ENCODE assay signal across 8 cellular contexts in genomic region chr14:106691601-106692291, GRCh38.
DNase-seq lines count a peak whose midpoint lies in the region; ATAC-seq, FAIRE-seq and TF ChIP-seq lines count a peak whose summit lies in the region.

No MANE protein-coding gene starts in this region.

- H3K9me3 ChIP-seq in IMR-90 (ENCODE audit: control insufficient read depth, insufficient read depth, low read length), result peaks cover 11% of the 10 kb centered on the region; the same call in 1 of the 2 replicates
- H3K9me3 ChIP-seq in kidney (ENCODE audit: control insufficient read depth in 1 of 2, low read length in 2 of 2), result no peaks in the 10 kb centered on the region
- no peaks in the 10 kb centered on the region for H3K9me3 ChIP-seq in upper lobe of left lung

- TF ChIP-seq EP300 in upper lobe of left lung (IDR thresholded peaks at IDR 0.05), result no peak

- H4K8ac ChIP-seq in IMR-90 (ENCODE audit: low read depth in 2 of 2, low read length in 2 of 2), result no peak overlapping the region

- no peak overlapping the region for H3K27ac Mint-ChIP-seq in activated CD8-positive, alpha-beta memory T cell treated with anti-CD3 and anti-CD28 coated beads, Interleukin-2, amount 10 ng/mL, durations not matched to agents 7 days and 5 days

- TF ChIP-seq POLR2A in IMR-90 (IDR thresholded peaks at IDR 0.05; ENCODE audit: low read depth, low read length), result no peak
- no peak for TF ChIP-seq POLR2A in upper lobe of left lung (IDR thresholded peaks at IDR 0.05)

- WGBS in IMR-90 (ENCODE audit: extremely low coverage in 2 of 2, insufficient read length in 1 of 2), 2 experiments, result 34% methylated on average over 4 of the region's 13 CpGs; no CpG with 5 or more reads in 1 of the 2 experiments
- WGBS in upper lobe of left lung, 2 donors, result 67 to 78% methylated on average over 2 to 13 of the region's 13 CpGs

- BruUV-seq in IMR-90 (replicated peaks; lab: Mats Ljungman, UMichigan), result no TSS peak

- no peaks in the 10 kb centered on the region for H3K36me3 Mint-ChIP-seq in activated CD8-positive, alpha-beta memory T cell treated with anti-CD3 and anti-CD28 coated beads, Interleukin-2, amount 10 ng/mL, durations not matched to agents 7 days and 5 days

- no peak overlapping the region for H3K14ac ChIP-seq in IMR-90 (replicated peaks; ENCODE audit: low read depth, low read length)

- H3K4me3 ChIP-seq in IMR-90 (ENCODE audit: insufficient read depth, low read depth, low read length) (no peak overlapping the region), kidney (ENCODE audit: low read length in 2 of 2) (no peak overlapping the region), upper lobe of left lung (no peak overlapping the region)

- no peak overlapping the region for H3K9ac ChIP-seq in IMR-90 (ENCODE audit: low read depth, low read length)
- H3K9ac ChIP-seq in kidney (ENCODE audit: low read length in 2 of 2), result no peak overlapping the region

- H2BK120ac ChIP-seq in IMR-90 (ENCODE audit: low read depth, low read length), result no peak overlapping the region

- H3K23ac ChIP-seq in IMR-90 (ENCODE audit: low read depth, low read length), result no peak overlapping the region

- H2BK15ac ChIP-seq in IMR-90 (ENCODE audit: low read depth, low read length), result no peak overlapping the region

- ATAC-seq in GM21423 (IDR thresholded peaks at IDR 0.05; ENCODE audit: unreplicated experiment) (peak; percentile 60), IMR-90 (ENCODE audit: low read depth) (no peak), upper lobe of left lung (ENCODE audit: low FRiP score in 2 of 2) (peak; percentile 42 to 68)
- peak; percentile 61 for ATAC-seq in activated CD8-positive, alpha-beta memory T cell treated with anti-CD3 and anti-CD28 coated beads, Interleukin-2, amount 10 ng/mL, durations not matched to agents 7 days and 5 days

- intact Hi-C loops in IMR-90 (cut with micrococcal nuclease), result no loop called here
- intact Hi-C loops in kidney (cut with DNase I), result no loop called here

- FAIRE-seq in kidney (lab: Jason Lieb, UNC), result no peak

- H3K4me3 Mint-ChIP-seq in activated CD8-positive, alpha-beta memory T cell treated with anti-CD3 and anti-CD28 coated beads, Interleukin-2, amount 10 ng/mL, durations not matched to agents 7 days and 5 days, result no peak overlapping the region

- no peak overlapping the region for H2AK9ac ChIP-seq in IMR-90 (replicated peaks; ENCODE audit: low read depth, low read length, poor library complexity)

- H3K4me1 ChIP-seq in IMR-90 (ENCODE audit: control insufficient read depth, insufficient read depth, low read length), result no peaks in the 10 kb centered on the region
- H3K4me1 ChIP-seq in kidney (ENCODE audit: control insufficient read depth in 1 of 2, insufficient read depth in 1 of 2, low read depth in 1 of 2, low read length in 2 of 2), result no peaks in the 10 kb centered on the region
- no peaks in the 10 kb centered on the region for H3K4me1 ChIP-seq in upper lobe of left lung

- H3K27ac ChIP-seq in IMR-90 (ENCODE audit: insufficient read depth, low read length), result no peak overlapping the region
- H3K27ac ChIP-seq in kidney (ENCODE audit: low read depth in 2 of 2, low read length in 2 of 2), result no peak overlapping the region
- no peak overlapping the region for H3K27ac ChIP-seq in upper lobe of left lung

- POLR2A ChIA-PET in IMR-90 (lab: Charles Lee; ENCODE audit: unreplicated experiment), result no interaction called here

- H2BK20ac ChIP-seq in IMR-90 (ENCODE audit: low read depth, low read length), result no peak overlapping the region

- H3K18ac ChIP-seq in IMR-90 (ENCODE audit: low read depth, low read length), result no peak overlapping the region

- H2AK5ac ChIP-seq in IMR-90 (ENCODE audit: low read depth, low read length), result no peak overlapping the region

- no peak overlapping the region for H3K4me2 ChIP-seq in IMR-90 (ENCODE audit: low read depth, low read length)

- H3K27me3 ChIP-seq in IMR-90 (ENCODE audit: control insufficient read depth, insufficient read depth, low read length) (no peaks in the 10 kb centered on the region), upper lobe of left lung (no peaks in the 10 kb centered on the region)

- H3K36me3 ChIP-seq in IMR-90 (ENCODE audit: control insufficient read depth, insufficient read depth, low read length), result no peaks in the 10 kb centered on the region
- H3K36me3 ChIP-seq in kidney (ENCODE audit: control insufficient read depth in 1 of 2, insufficient read depth in 2 of 2, low read length in 2 of 2), result no peaks in the 10 kb centered on the region
- no peaks in the 10 kb centered on the region for H3K36me3 ChIP-seq in upper lobe of left lung

- no peaks in the 10 kb centered on the region for H3K9me1 ChIP-seq in IMR-90 (ENCODE audit: insufficient read depth, low read length)

- no peak overlapping the region for H4K91ac ChIP-seq in IMR-90 (ENCODE audit: insufficient read depth, low read depth, low read length)

- DNase-seq in Daoy (ENCODE audit: low read depth) (peak; percentile 16), IMR-90 (no peak), kidney (peak; percentile 79), upper lobe of left lung (peak in 1 of 2 donors; percentile 39), NCI-H1105 (lab: John Stamatoyannopoulos, UW) (no peak), G401 (ENCODE audit: low spot score) (no peak)
- DNase-seq in activated CD8-positive, alpha-beta memory T cell treated with anti-CD3 and anti-CD28 coated beads, Interleukin-2, amount 10 ng/mL, durations not matched to agents 7 days and 5 days, result peak; percentile 88

- H3K56ac ChIP-seq in IMR-90 (ENCODE audit: extremely low read depth, insufficient read depth, low read length), result no peak overlapping the region

- in situ Hi-C loops in IMR-90 (cut with MboI; ENCODE audit: low sequenced_read_pairs), result no loop called here
- in situ Hi-C loops in G401 (cut with HindIII; ENCODE audit: low sequenced_read_pairs), result no loop called here

- 0 out of 2 replicates have a peak, but pooled peaks have one; percentile 1 for TF ChIP-seq CTCF in IMR-90 (conservative IDR thresholded peaks at IDR 0.05; ENCODE audit: low read depth, low read length)
- no peak for TF ChIP-seq CTCF in kidney (IDR thresholded peaks at IDR 0.05; ENCODE audit: borderline replicate concordance, extremely low read depth, insufficient read depth)
- peak in 2 of 6 experiments; percentile 27 to 30 for TF ChIP-seq CTCF in upper lobe of left lung (IDR thresholded peaks at IDR 0.05)

- H3K9me3 Mint-ChIP-seq in activated CD8-positive, alpha-beta memory T cell treated with anti-CD3 and anti-CD28 coated beads, Interleukin-2, amount 10 ng/mL, durations not matched to agents 7 days and 5 days (ENCODE audit: low read depth), result no peaks in the 10 kb centered on the region

- no peak overlapping the region for H3K4ac ChIP-seq in IMR-90 (ENCODE audit: low read depth, low read length)

- TF ChIP-seq RAD21 in IMR-90 (IDR thresholded peaks at IDR 0.05; ENCODE audit: low read length), result no peak

- H2AFZ ChIP-seq in IMR-90 (replicated peaks; ENCODE audit: low read length, poor library complexity), result no peak overlapping the region

- H4K20me1 ChIP-seq in IMR-90 (ENCODE audit: insufficient read depth, low read length), result no peaks in the 10 kb centered on the region

- H2BK5ac ChIP-seq in IMR-90 (ENCODE audit: low read depth, low read length, poor library complexity, severe bottlenecking), result no peak overlapping the region

- peaks cover 17% of the 10 kb centered on the region for H3K27me3 Mint-ChIP-seq in activated CD8-positive, alpha-beta memory T cell treated with anti-CD3 and anti-CD28 coated beads, Interleukin-2, amount 10 ng/mL, durations not matched to agents 7 days and 5 days

- no peaks in the 10 kb centered on the region for H3K79me1 ChIP-seq in IMR-90 (ENCODE audit: low read depth in 1 of 2, low read length in 2 of 2)

- CTCF ChIA-PET in IMR-90 (lab: Yijun Ruan, JAX), result no interaction called here
- CTCF ChIA-PET in activated CD8-positive, alpha-beta memory T cell treated with anti-CD3 and anti-CD28 coated beads, Interleukin-2, amount 10 ng/mL, durations not matched to agents 7 days and 5 days (lab: Charles Lee), result interaction anchor here (0.7 to 2.5 kb wide), 15 partner anchors 8 to 139 kb away, joined by 3 to 23 read pairs (median 4); no protein-coding TSS in a partner anchor

- no peak overlapping the region for H4K5ac ChIP-seq in IMR-90 (ENCODE audit: low read depth, low read length)

- peaks cover 18% of the 10 kb centered on the region for H3K4me1 Mint-ChIP-seq in activated CD8-positive, alpha-beta memory T cell treated with anti-CD3 and anti-CD28 coated beads, Interleukin-2, amount 10 ng/mL, durations not matched to agents 7 days and 5 days

- dilution Hi-C loops in IMR-90 (cut with HindIII; ENCODE audit: low sequenced_read_pairs, unreplicated experiment), result no loop called here

TF ChIP-seq in IMR-90, 13 proteins besides CTCF, POLR2A, EP300 and RAD21:
- no peak for TF ChIP-seq CEBPB (IDR thresholded peaks at IDR 0.05; ENCODE audit: low read depth, low read length)
- TF ChIP-seq CHD1 (IDR thresholded peaks at IDR 0.05; ENCODE audit: low read depth, low read length), result no peak
- TF ChIP-seq USF2 (IDR thresholded peaks at IDR 0.05; ENCODE audit: low read depth, low read length), result no peak
- TF ChIP-seq SMC3 (IDR thresholded peaks at IDR 0.05; ENCODE audit: low read depth, low read length), result no peak
TF ChIP-seq in IMR-90: peak in this region for 0.

Comparison
In these comparisons a context has a peak if more than half of its experiments do, and no peak if none do; other contexts are left out.
1. DNase-seq: peak in Daoy (single experiment), activated CD8-positive, alpha-beta memory T cell treated with anti-CD3 and anti-CD28 coated beads, Interleukin-2, amount 10 ng/mL, durations not matched to agents 7 days and 5 days (single experiment) and kidney (single experiment); none in IMR-90 (single experiment), NCI-H1105 (single experiment) and G401 (single experiment).